In genomic region chr2:169822785-169823392, GRCh38 we compare ENCODE assay signal across 11 cellular contexts. TPM values are rescaled to one million over a fixed set of nuclear protein-coding genes. Genes with fewer than 3 reads are reported as not detected.
A peak's percentile ranks its signal among the peaks of the same experiment; 100 is the strongest.
DNase-seq lines count a peak whose midpoint lies in the region; ATAC-seq, FAIRE-seq and TF ChIP-seq lines count a peak whose summit lies in the region.
"Had no signal": no experiment of that assay in that cellular context is flagged by ENCODE, and none has a peak within 500 bp of the region (broad histone marks: within the 10 kb centered on the region; RNA-seq: fewer than 3 reads in every experiment).

No MANE protein-coding gene starts in this region.

- no peaks in the 10 kb centered on the region for H4K20me1 ChIP-seq in endothelial cell of umbilical vein (replicated peaks; ENCODE audit: control insufficient read depth, extremely low read depth, insufficient read depth, low read length)

- intact Hi-C loops in endothelial cell of umbilical vein (cut with micrococcal nuclease), result no loop called here

- peaks cover 30% of the 10 kb centered on the region for H3K79me2 ChIP-seq in endothelial cell of umbilical vein (ENCODE audit: control insufficient read depth, insufficient read depth, low read length)

- no peak for DNase-seq in activated T-cell treated with anti-CD3 and anti-CD28 coated beads, Interleukin-2, amount 50 U/mL, for 72 hours
- no peak for DNase-seq in activated T-cell treated with anti-CD3 and anti-CD28 coated beads, Interleukin-2, amount 50 U/mL, for 1 hour
- DNase-seq in RWPE2 (ENCODE audit: low spot score), result no peak
- no peak for DNase-seq in endothelial cell of umbilical vein (ENCODE audit: low read depth, low spot score)
- DNase-seq in stimulated activated effector memory CD8-positive, alpha-beta T cell treated with anti-CD3 and anti-CD28 coated beads, Interleukin-12 subunit alpha, Interleukin-12 subunit beta, amount 100 ng/mL, for 72 hours (ENCODE audit: low spot score in 2 of 2), result no peak
- DNase-seq in medulla oblongata (ENCODE audit: extremely low spot score), result no peak
- no peak for DNase-seq in NCI-H510A (lab: John Stamatoyannopoulos, UW)
- DNase-seq in HuH-7 (ENCODE audit: low spot score), result no peak
- DNase-seq: effector memory CD4-positive, alpha-beta T cell; NCI-H524 treated with DMSO at 0.1 percent for 48 hours; occipital lobe had no signal

- H3K4me1 Mint-ChIP-seq in activated T-cell treated with anti-CD3 and anti-CD28 coated beads, Interleukin-2, amount 50 U/mL, for 72 hours (ENCODE audit: low read depth), result peaks cover 56% of the 10 kb centered on the region
- peaks cover 46% of the 10 kb centered on the region for H3K4me1 Mint-ChIP-seq in stimulated activated effector memory CD8-positive, alpha-beta T cell treated with anti-CD3 and anti-CD28 coated beads, Interleukin-12 subunit alpha, Interleukin-12 subunit beta, amount 100 ng/mL, for 72 hours

- peak overlapping the region; percentile 76 to 95 for H3K4me3 Mint-ChIP-seq in activated T-cell treated with anti-CD3 and anti-CD28 coated beads, Interleukin-2, amount 50 U/mL, for 72 hours
- H3K4me3 Mint-ChIP-seq in stimulated activated effector memory CD8-positive, alpha-beta T cell treated with anti-CD3 and anti-CD28 coated beads, Interleukin-12 subunit alpha, Interleukin-12 subunit beta, amount 100 ng/mL, for 72 hours, result peak overlapping the region; percentile 84

- no peaks in the 10 kb centered on the region for H3K27me3 Mint-ChIP-seq in activated T-cell treated with anti-CD3 and anti-CD28 coated beads, Interleukin-2, amount 50 U/mL, for 72 hours (ENCODE audit: low read depth)

- POLR2A ChIA-PET in endothelial cell of umbilical vein (lab: Charles Lee), result no interaction called here

- H2AFZ ChIP-seq in endothelial cell of umbilical vein (ENCODE audit: low read depth, low read length), result no peak overlapping the region

- BruUV-seq in endothelial cell of umbilical vein (replicated peaks; lab: Mats Ljungman, UMichigan), result no TSS peak

- no peak overlapping the region for H3K9ac ChIP-seq in endothelial cell of umbilical vein (replicated peaks; ENCODE audit: extremely low read depth, insufficient read depth, low read length)

- H3K36me3 Mint-ChIP-seq in activated T-cell treated with anti-CD3 and anti-CD28 coated beads, Interleukin-2, amount 50 U/mL, for 72 hours (ENCODE audit: insufficient read depth in 2 of 2), result peaks cover 7 to 24% of the 10 kb centered on the region in 2 donors
- peaks cover 58% of the 10 kb centered on the region for H3K36me3 Mint-ChIP-seq in stimulated activated effector memory CD8-positive, alpha-beta T cell treated with anti-CD3 and anti-CD28 coated beads, Interleukin-12 subunit alpha, Interleukin-12 subunit beta, amount 100 ng/mL, for 72 hours

- H3K27me3 ChIP-seq in RWPE2 (ENCODE audit: insufficient read depth, poor library complexity, severe bottlenecking) (no peaks in the 10 kb centered on the region), endothelial cell of umbilical vein (ENCODE audit: control insufficient read depth in 2 of 2, insufficient read depth in 2 of 2, low read length in 2 of 2) (no peaks in the 10 kb centered on the region)

- H3K4me3 ChIP-seq in RWPE2 (ENCODE audit: severe bottlenecking), result peak overlapping the region; percentile 71
- no peak overlapping the region for H3K4me3 ChIP-seq in endothelial cell of umbilical vein (replicated peaks in 1 of 3; ENCODE audit: insufficient read depth in 1 of 3, low read depth in 1 of 3, low read length in 3 of 3)

- H3K27ac Mint-ChIP-seq in activated T-cell treated with anti-CD3 and anti-CD28 coated beads, Interleukin-2, amount 50 U/mL, for 72 hours, result peak overlapping the region; percentile 82
- H3K27ac Mint-ChIP-seq in stimulated activated effector memory CD8-positive, alpha-beta T cell treated with anti-CD3 and anti-CD28 coated beads, Interleukin-12 subunit alpha, Interleukin-12 subunit beta, amount 100 ng/mL, for 72 hours, result peak overlapping the region; percentile 34

- ATAC-seq in activated T-cell treated with anti-CD3 and anti-CD28 coated beads, Interleukin-2, amount 50 U/mL, for 72 hours (replicated peaks in 1 of 2), result no peak
- no peak for ATAC-seq in RWPE2 (ENCODE audit: low read depth)
- no peak for ATAC-seq in stimulated activated effector memory CD8-positive, alpha-beta T cell treated with anti-CD3 and anti-CD28 coated beads, Interleukin-12 subunit alpha, Interleukin-12 subunit beta, amount 100 ng/mL, for 72 hours

- H3K9me3 ChIP-seq in RWPE2 (ENCODE audit: severe bottlenecking) (no peaks in the 10 kb centered on the region), endothelial cell of umbilical vein (replicated peaks; ENCODE audit: control insufficient read depth, insufficient read depth, low read length) (no peaks in the 10 kb centered on the region)

- dilution Hi-C loops in endothelial cell of umbilical vein (cut with MboI; ENCODE audit: extremely low pct_ligation_motif_present, low sequenced_read_pairs), result no loop called here

- H3K27ac ChIP-seq in RWPE2 (ENCODE audit: poor library complexity, severe bottlenecking), result peak overlapping the region; percentile 78
- no peak overlapping the region for H3K27ac ChIP-seq in endothelial cell of umbilical vein (ENCODE audit: insufficient read depth, low read depth, low read length)

- TF ChIP-seq POLR2A in endothelial cell of umbilical vein (IDR thresholded peaks at IDR 0.05; ENCODE audit: low read depth, low read length), result no peak

- no peaks in the 10 kb centered on the region for H3K9me1 ChIP-seq in endothelial cell of umbilical vein (replicated peaks; ENCODE audit: control insufficient read depth, extremely low read depth, insufficient read depth, low read length)

- no peak for FAIRE-seq in endothelial cell of umbilical vein (lab: Jason Lieb, UNC)

- CTCF ChIA-PET in endothelial cell of umbilical vein (lab: Charles Lee), result interaction anchor here (2.2 kb wide), 1 partner anchor 10 kb away, joined by 16 read pairs; no protein-coding TSS in a partner anchor

- TF ChIP-seq CTCF in RWPE2 (IDR thresholded peaks at IDR 0.05; ENCODE audit: poor library complexity, severe bottlenecking) (no peak), endothelial cell of umbilical vein (IDR thresholded peaks at IDR 0.05; ENCODE audit: extremely low read depth in 1 of 2, insufficient read depth in 1 of 2, low read depth in 1 of 2, low read length in 2 of 2) (no peak)

- H3K36me3 ChIP-seq in RWPE2 (ENCODE audit: low read depth) (peaks cover 55% of the 10 kb centered on the region), endothelial cell of umbilical vein (ENCODE audit: control insufficient read depth in 2 of 2, extremely low read depth in 1 of 2, insufficient read depth in 2 of 2, low read length in 2 of 2) (peaks cover 0 to 3% of the 10 kb centered on the region in 2 experiments)

- H3K4me2 ChIP-seq in endothelial cell of umbilical vein (ENCODE audit: insufficient read depth, low read length), result peak overlapping the region; percentile 38

- peaks cover 46% of the 10 kb centered on the region for H3K4me1 ChIP-seq in RWPE2 (ENCODE audit: insufficient read depth, poor library complexity, severe bottlenecking)
- H3K4me1 ChIP-seq in endothelial cell of umbilical vein (ENCODE audit: control insufficient read depth, extremely low read depth, insufficient read depth, low read length), result peaks cover 23% of the 10 kb centered on the region

- H3K9me3 Mint-ChIP-seq in activated T-cell treated with anti-CD3 and anti-CD28 coated beads, Interleukin-2, amount 50 U/mL, for 72 hours, result peaks cover 0 to 3% of the 10 kb centered on the region in 2 donors
- H3K9me3 Mint-ChIP-seq in stimulated activated effector memory CD8-positive, alpha-beta T cell treated with anti-CD3 and anti-CD28 coated beads, Interleukin-12 subunit alpha, Interleukin-12 subunit beta, amount 100 ng/mL, for 72 hours, result no peaks in the 10 kb centered on the region

TF ChIP-seq in endothelial cell of umbilical vein, 7 proteins besides CTCF, POLR2A, EP300 and RAD21 (continues in another document):
- TF ChIP-seq MAX (IDR thresholded peaks at IDR 0.05; ENCODE audit: insufficient read depth, insufficient read length), result no peak

RNA-seq across cellular contexts. Expression of gene METTL5, which starts 1.8 kb away (rescaled TPM):
- total RNA-seq in activated T-cell treated with anti-CD3 and anti-CD28 coated beads, Interleukin-2, amount 50 U/mL, for 72 hours, result 100 to 1,000 TPM in 1 of 2 donors, 10 to 100 TPM in 1; 84.0 to 110 TPM
- 50.4 and 52.0 TPM in 2 replicates for total RNA-seq in endothelial cell of umbilical vein
- 18.4 and 27.0 TPM in 2 replicates for polyA plus RNA-seq in endothelial cell of umbilical vein
- polyA plus RNA-seq in endothelial cell of umbilical vein (2011; cell fraction: cytosol; rRNA removed), result 30.1 and 31.9 TPM in 2 replicates
- polyA plus RNA-seq in endothelial cell of umbilical vein (2011; cell fraction: nucleus; rRNA removed), result 9.4 and 13.7 TPM in 2 replicates
- polyA plus RNA-seq in endothelial cell of umbilical vein (2012), result 77.5 and 94.6 TPM in 2 replicates
- 10.7 and 14.6 TPM in 2 replicates for polyA minus RNA-seq in endothelial cell of umbilical vein
- 8.9 TPM for polyA minus RNA-seq in endothelial cell of umbilical vein (2011; cell fraction: cytosol; rRNA and poly(A)+ RNA removed)
- polyA minus RNA-seq in endothelial cell of umbilical vein (2011; cell fraction: nucleus; rRNA and poly(A)+ RNA removed), result 5.1 and 6.7 TPM in 2 replicates

RNA-seq across cellular contexts. Expression of gene UBR3, which starts 4.4 kb away (rescaled TPM):
- 10 to 100 TPM; 21.0 to 23.6 TPM for total RNA-seq in activated T-cell treated with anti-CD3 and anti-CD28 coated beads, Interleukin-2, amount 50 U/mL, for 72 hours
- 27.5 and 27.7 TPM in 2 replicates for total RNA-seq in endothelial cell of umbilical vein
- 3.8 and 5.3 TPM in 2 replicates for polyA plus RNA-seq in endothelial cell of umbilical vein
- polyA plus RNA-seq in endothelial cell of umbilical vein (2011; cell fraction: cytosol; rRNA removed), result 6.1 and 6.9 TPM in 2 replicates
- 22.2 and 28.2 TPM in 2 replicates for polyA plus RNA-seq in endothelial cell of umbilical vein (2011; cell fraction: nucleus; rRNA removed)
- polyA plus RNA-seq in endothelial cell of umbilical vein (2012), result 13.8 and 20.4 TPM in 2 replicates
- 28.4 and 29.2 TPM in 2 replicates for polyA minus RNA-seq in endothelial cell of umbilical vein
- 12.2 TPM for polyA minus RNA-seq in endothelial cell of umbilical vein (2011; cell fraction: cytosol; rRNA and poly(A)+ RNA removed)
- 92.1 and 134 TPM in 2 replicates for polyA minus RNA-seq in endothelial cell of umbilical vein (2011; cell fraction: nucleus; rRNA and poly(A)+ RNA removed)

RNA-seq across cellular contexts. Expression of gene SSB, which starts 24.2 kb away (rescaled TPM):
- 10 to 100 TPM; 65.9 to 75.0 TPM for total RNA-seq in activated T-cell treated with anti-CD3 and anti-CD28 coated beads, Interleukin-2, amount 50 U/mL, for 72 hours
- total RNA-seq in endothelial cell of umbilical vein, result 124 and 125 TPM in 2 replicates
- polyA plus RNA-seq in endothelial cell of umbilical vein, result 18.5 and 36.1 TPM in 2 replicates
- 60.1 and 68.5 TPM in 2 replicates for polyA plus RNA-seq in endothelial cell of umbilical vein (2011; cell fraction: cytosol; rRNA removed)
- polyA plus RNA-seq in endothelial cell of umbilical vein (2011; cell fraction: nucleus; rRNA removed), result 56.0 and 96.7 TPM in 2 replicates
- polyA plus RNA-seq in endothelial cell of umbilical vein (2012), result 142 and 198 TPM in 2 replicates
- 26.7 and 30.5 TPM in 2 replicates for polyA minus RNA-seq in endothelial cell of umbilical vein
- polyA minus RNA-seq in endothelial cell of umbilical vein (2011; cell fraction: cytosol; rRNA and poly(A)+ RNA removed), result 22.7 TPM
- polyA minus RNA-seq in endothelial cell of umbilical vein (2011; cell fraction: nucleus; rRNA and poly(A)+ RNA removed), result 21.8 and 26.9 TPM in 2 replicates
